In the genomic region with DNA sequence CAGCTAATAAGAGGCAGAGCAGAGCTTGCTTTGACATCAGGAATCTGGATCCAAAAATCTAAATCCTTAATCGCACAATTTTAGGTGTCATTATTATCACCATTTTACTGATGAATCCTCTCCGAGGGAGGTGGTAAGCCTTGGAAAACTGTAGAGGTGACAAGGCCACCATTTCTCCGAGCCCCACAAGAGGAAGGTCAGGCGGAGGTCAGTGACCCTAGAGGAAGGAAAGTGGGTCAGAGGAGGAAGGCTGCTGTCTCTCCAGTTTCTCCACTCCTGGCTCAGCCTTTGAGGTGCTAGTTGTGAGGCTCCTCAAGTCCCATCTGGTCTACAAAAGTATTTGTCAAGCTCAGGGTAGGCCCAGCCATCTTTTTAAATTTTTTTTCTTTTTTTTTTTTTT, we compare ENCODE assay signal across 22 cellular contexts. TPM values are rescaled to one million over a fixed set of nuclear protein-coding genes. Genes with fewer than 3 reads are reported as not detected.
DNase-seq lines count a peak whose midpoint lies in the region; ATAC-seq, FAIRE-seq and TF ChIP-seq lines count a peak whose summit lies in the region.
"Had no signal": no experiment of that assay in that cellular context is flagged by ENCODE, and none has a peak within 500 bp of the region (broad histone marks: within the 10 kb centered on the region; RNA-seq: fewer than 3 reads in every experiment).

No MANE protein-coding gene starts in this region.

- no peak for TF ChIP-seq POLR2A in K562 (conservative IDR thresholded peaks at IDR 0.05)

- peaks cover 22% of the 10 kb centered on the region for H3K36me3 Mint-ChIP-seq in nephron (ENCODE audit: low read depth)

- H3K9me3 Mint-ChIP-seq in nephron = no peaks in the 10 kb centered on the region
- H3K9me3 Mint-ChIP-seq: T-cell had no signal

- peak overlapping the region in 2 of 3 experiments; percentile 30 to 100 for H3K4me3 Mint-ChIP-seq in nephron

- no peak for TF ChIP-seq EP300 in K562 (IDR thresholded peaks at IDR 0.05; ENCODE audit: low read length)

- no peak for FAIRE-seq in K562 (lab: Jason Lieb, UNC)
- FAIRE-seq: bronchial epithelial cell, G401.6, pancreas had no signal

- H3K27me3 ChIP-seq in right atrium auricular region (no peaks in the 10 kb centered on the region), K562 (ENCODE audit: control insufficient read depth in 2 of 2, insufficient read depth in 2 of 2, low read length in 2 of 2) (no peaks in the 10 kb centered on the region)
- H3K27me3 ChIP-seq: pancreas, testis had no signal

- H3K9ac ChIP-seq in K562 (ENCODE audit: insufficient read depth in 1 of 2, low read depth in 2 of 2, low read length in 2 of 2) = peak overlapping the region in 1 of 2 experiments; percentile 1; a peak in 1 of 4 replicates

- no peaks in the 10 kb centered on the region; the same call in 1 of the 2 replicates for H4K20me1 ChIP-seq in K562 (replicated peaks; ENCODE audit: control insufficient read depth, insufficient read depth, low read length)

- H3K9me1 ChIP-seq in K562 (ENCODE audit: control insufficient read depth, insufficient read depth, low read length) = no peaks in the 10 kb centered on the region

- no peak overlapping the region for H2AFZ ChIP-seq in K562 (ENCODE audit: low read depth, low read length)

- ATAC-seq in Right ventricle myocardium inferior = no peak
- ATAC-seq in K562 = no peak
- ATAC-seq in GM19463 (IDR thresholded peaks at IDR 0.05; ENCODE audit: unreplicated experiment) = no peak
- ATAC-seq: pancreas, T-cell had no signal

- H3K4me2 ChIP-seq in K562 (ENCODE audit: insufficient read depth, low read length) = no peak overlapping the region

- 77% methylated on average over 4 of the region's 4 CpGs for WGBS in K562 (ENCODE audit: insufficient coverage, low coverage, missing lambda C conversion rate)

- DNase-seq in right atrium auricular region (ENCODE audit: low spot score) (no peak), Right ventricle myocardium inferior (ENCODE audit: missing footprints) (no peak), K562 (ENCODE audit: extremely low read depth in 1 of 4, low spot score in 3 of 4) (no peak), GM19238 (ENCODE audit: insufficient read length, low spot score) (no peak), KG1 (lab: John Stamatoyannopoulos, UW) (no peak), amygdala (lab: John Stamatoyannopoulos, UW) (no peak)
- DNase-seq: ACHN; activated CD4-positive, CD25-positive, alpha-beta regulatory T cell treated with anti-CD3 and anti-CD28 coated beads, Interleukin-2, amount 50 U/mL, for 72 hours; activated CD8-positive, alpha-beta memory T cell treated with anti-CD3 and anti-CD28 coated beads, Interleukin-2, amount 50 U/mL, for 4 hours; activated naive CD4-positive, alpha-beta T cell treated with Interleukin-2 at 50 U/mL for 16 hours; COR-L47; islet precursor cell; NCI-H1930; NCI-H510A treated with DMSO at 0.1 percent for 48 hours; pancreas; stimulated activated CD4-positive, alpha-beta T cell treated with anti-CD3 and anti-CD28 coated beads, Interleukin-15, amount 100 ng/mL, for 24 hours; T-cell; testis had no signal

- peak overlapping the region; percentile 88 to 89 for H3K27ac ChIP-seq in right atrium auricular region
- peak overlapping the region; percentile 8; the same call in 1 of the 3 replicates for H3K27ac ChIP-seq in K562 (ENCODE audit: extremely low read depth, low read depth, low read length)
- H3K27ac ChIP-seq: pancreas had no signal

- BruUV-seq in K562 (replicated peaks; lab: Mats Ljungman, UMichigan) = no TSS peak

- POLR2A ChIA-PET in K562 (lab: Yijun Ruan, JAX) = interaction anchor here (0.7 to 4.2 kb wide), 2 partner anchors 14 to 15 kb away, joined by 3 to 27 read pairs; no protein-coding TSS in a partner anchor

- H3K4me3 ChIP-seq in right atrium auricular region (no peak overlapping the region), K562 (no peak overlapping the region)
- H3K4me3 ChIP-seq: testis had no signal

- no peaks in the 10 kb centered on the region for H3K9me3 ChIP-seq in right atrium auricular region
- H3K9me3 ChIP-seq in K562 (replicated peaks; ENCODE audit: control insufficient read depth, insufficient read depth, low read depth, low read length) = no peaks in the 10 kb centered on the region
- H3K9me3 ChIP-seq: pancreas, testis had no signal

- peaks cover 55% of the 10 kb centered on the region for H3K79me2 ChIP-seq in K562 (ENCODE audit: control insufficient read depth, insufficient read depth, low read length)

- intact Hi-C loops in Right ventricle myocardium inferior (cut with DNase I) (no loop called here), K562 (cut with micrococcal nuclease) (no loop called here)

- CTCF ChIA-PET in K562 (lab: Yijun Ruan, JAX; ENCODE audit: low intra/inter-chr PET ratio) = interaction anchor here (0.5 kb wide), 1 partner anchor 92 kb away, joined by 4 read pairs; no protein-coding TSS in a partner anchor

- TF ChIP-seq CTCF in right atrium auricular region (IDR thresholded peaks at IDR 0.05) (no peak), K562 (IDR thresholded peaks at IDR 0.05 in 2 of 3, conservative IDR thresholded peaks at IDR 0.05 in 1 of 3; ENCODE audit: insufficient read depth in 2 of 3, low read depth in 1 of 3, low read length in 3 of 3) (no peak), nephron (IDR thresholded peaks at IDR 0.05; ENCODE audit: unreplicated experiment in 3 of 3) (no peak)

- H3K4me1 Mint-ChIP-seq in nephron = peaks cover 47% of the 10 kb centered on the region

- H3K36me3 ChIP-seq in right atrium auricular region (peaks cover 4% of the 10 kb centered on the region), K562 (ENCODE audit: control insufficient read depth, insufficient read depth, low read length) (peaks cover 20% of the 10 kb centered on the region; the same call in 1 of the 3 replicates)
- H3K36me3 ChIP-seq: pancreas had no signal

- H3K27ac Mint-ChIP-seq in nephron = peak overlapping the region; percentile 22 to 94 (median 59)
- H3K27ac Mint-ChIP-seq: T-cell had no signal

- peaks cover 0 to 80% of the 10 kb centered on the region in 2 donors for H3K4me1 ChIP-seq in right atrium auricular region
- peaks cover 29 to 30% of the 10 kb centered on the region in 2 experiments; a peak in 4 of 5 replicates for H3K4me1 ChIP-seq in K562 (replicated peaks in 1 of 2; ENCODE audit: control insufficient read depth in 2 of 2, insufficient read depth in 2 of 2, low read length in 2 of 2)

- no peak for TF ChIP-seq RAD21 in K562 (CRISPR knock-in tag; conservative IDR thresholded peaks at IDR 0.05 in 1 of 2, IDR thresholded peaks at IDR 0.05 in 1 of 2)

- no peaks in the 10 kb centered on the region for H3K27me3 Mint-ChIP-seq in nephron (ENCODE audit: low read depth)
- H3K27me3 Mint-ChIP-seq: T-cell had no signal

- in situ Hi-C loops in K562 (cut with MboI) = no loop called here

RNA-seq across cellular contexts. Expression of gene DVL3, which starts 3.2 kb away (rescaled TPM):
- total RNA-seq in right atrium auricular region = 10 to 100 TPM; 43.5 to 66.1 TPM
- total RNA-seq in Right ventricle myocardium inferior = 60.7 TPM
- 88.9 and 157 TPM in 2 replicates for total RNA-seq in K562 (2011; cell fraction: chromatin; rRNA removed; ENCODE audit: low replicate concordance)
- 73.2 and 83.2 TPM in 2 replicates for total RNA-seq in K562 (2011; cell fraction: nucleolus; rRNA removed)
- total RNA-seq in K562 (2011; cell fraction: nucleoplasm; rRNA removed) = 65.6 and 69.9 TPM in 2 replicates
- total RNA-seq in K562 (2014; rRNA removed) = 25.7 and 26.5 TPM in 2 replicates
- total RNA-seq in K562 (2014; rRNA removed; fragmentation: Illumina TruSeq; extraction: Trizol) = 8.7 and 9.8 TPM in 2 replicates
- 16.0 and 17.2 TPM in 2 replicates for total RNA-seq in K562 (2015; rRNA removed; fragmentation: Illumina TruSeq; extraction: Trizol)
- total RNA-seq in K562 (2021) = 54.4 and 57.9 TPM in 2 replicates
- 20.1 and 28.7 TPM in 2 replicates for polyA plus RNA-seq in K562 (2011; rRNA removed)
- 24.9 and 26.6 TPM in 2 replicates for polyA plus RNA-seq in K562 (2011; cell fraction: cytosol; rRNA removed)
- polyA plus RNA-seq in K562 (2011; cell fraction: nucleus; rRNA removed) = 70.4 and 103 TPM in 2 replicates
- polyA plus RNA-seq in K562 (2012) = 39.3 and 52.8 TPM in 2 replicates
- polyA plus RNA-seq in K562 (2014; fragmentation: Illumina TruSeq; extraction: Trizol) = 44.3 and 44.8 TPM in 2 replicates
- 1 to 10 TPM; 3.1 to 5.4 TPM for polyA plus RNA-seq in K562 (2014; fragmentation: Nextera tagmentation; extraction: Ambion mirVana)
- polyA plus RNA-seq in K562 (2014; rRNA removed) = 42.8 and 46.6 TPM in 2 replicates
- polyA minus RNA-seq in K562 (2011; rRNA and poly(A)+ RNA removed) = 14.5 and 16.5 TPM in 2 replicates
- 29.0 and 36.2 TPM in 2 replicates for polyA minus RNA-seq in K562 (2011; cell fraction: cytosol; rRNA and poly(A)+ RNA removed)
- 20.6 and 36.3 TPM in 2 replicates for polyA minus RNA-seq in K562 (2011; cell fraction: nucleus; rRNA and poly(A)+ RNA removed)

RNA-seq across cellular contexts. Expression of gene AP2M1, which starts 16.3 kb away (rescaled TPM):
- total RNA-seq in right atrium auricular region (100 to 1,000 TPM; 183 to 235 TPM), Right ventricle myocardium inferior (269 TPM), K562 (2014; rRNA removed) (282 and 320 TPM in 2 replicates), K562 (2014; rRNA removed; fragmentation: Illumina TruSeq; extraction: Trizol) (277 and 296 TPM in 2 replicates), K562 (2015; rRNA removed; fragmentation: Illumina TruSeq; extraction: Trizol) (247 and 250 TPM in 2 replicates), K562 (2021) (367 and 385 TPM in 2 replicates)
- 357 and 707 TPM in 2 replicates for total RNA-seq in K562 (2011; cell fraction: chromatin; rRNA removed; ENCODE audit: low replicate concordance)
- 352 and 411 TPM in 2 replicates for total RNA-seq in K562 (2011; cell fraction: nucleolus; rRNA removed)
- total RNA-seq in K562 (2011; cell fraction: nucleoplasm; rRNA removed) = 363 and 369 TPM in 2 replicates
- polyA plus RNA-seq in K562 (2011; rRNA removed) (505 and 704 TPM in 2 replicates), K562 (2014; fragmentation: Illumina TruSeq; extraction: Trizol) (400 and 440 TPM in 2 replicates), K562 (2014; fragmentation: Nextera tagmentation; extraction: Ambion mirVana) (100 to 1,000 TPM; 118 to 252 TPM), K562 (2014; rRNA removed) (275 and 325 TPM in 2 replicates)
- polyA plus RNA-seq in K562 (2011; cell fraction: cytosol; rRNA removed) = 307 and 406 TPM in 2 replicates
- polyA plus RNA-seq in K562 (2011; cell fraction: nucleus; rRNA removed) = 576 and 635 TPM in 2 replicates
- polyA plus RNA-seq in K562 (2012) = 764 and 803 TPM in 2 replicates
- polyA minus RNA-seq in K562 (2011; rRNA and poly(A)+ RNA removed) = 381 and 396 TPM in 2 replicates
- polyA minus RNA-seq in K562 (2011; cell fraction: cytosol; rRNA and poly(A)+ RNA removed) = 150 and 169 TPM in 2 replicates
- polyA minus RNA-seq in K562 (2011; cell fraction: nucleus; rRNA and poly(A)+ RNA removed) = 111 and 158 TPM in 2 replicates

RNA-seq across cellular contexts. Expression of gene EIF2B5, which starts 23.2 kb away (rescaled TPM):
- total RNA-seq in right atrium auricular region (10 to 100 TPM; 19.6 to 24.3 TPM), Right ventricle myocardium inferior (32.2 TPM), K562 (2014; rRNA removed) (66.4 and 91.1 TPM in 2 replicates), K562 (2014; rRNA removed; fragmentation: Illumina TruSeq; extraction: Trizol) (70.4 and 70.8 TPM in 2 replicates), K562 (2015; rRNA removed; fragmentation: Illumina TruSeq; extraction: Trizol) (71.8 and 74.0 TPM in 2 replicates), K562 (2021) (62.9 and 67.5 TPM in 2 replicates)
- total RNA-seq in K562 (2011; cell fraction: chromatin; rRNA removed; ENCODE audit: low replicate concordance) = 169 and 262 TPM in 2 replicates
- total RNA-seq in K562 (2011; cell fraction: nucleolus; rRNA removed) = 136 and 137 TPM in 2 replicates
- total RNA-seq in K562 (2011; cell fraction: nucleoplasm; rRNA removed) = 121 and 132 TPM in 2 replicates
- polyA plus RNA-seq in K562 (2011; rRNA removed) (76.8 and 87.2 TPM in 2 replicates), K562 (2014; fragmentation: Illumina TruSeq; extraction: Trizol) (70.9 and 75.5 TPM in 2 replicates), K562 (2014; fragmentation: Nextera tagmentation; extraction: Ambion mirVana) (10 to 100 TPM; 19.1 to 31.8 TPM), K562 (2014; rRNA removed) (92.4 and 95.6 TPM in 2 replicates)
- 59.9 and 66.1 TPM in 2 replicates for polyA plus RNA-seq in K562 (2011; cell fraction: cytosol; rRNA removed)
- polyA plus RNA-seq in K562 (2011; cell fraction: nucleus; rRNA removed) = 209 and 258 TPM in 2 replicates
- 55.0 and 58.2 TPM in 2 replicates for polyA plus RNA-seq in K562 (2012)
- 70.4 and 76.8 TPM in 2 replicates for polyA minus RNA-seq in K562 (2011; rRNA and poly(A)+ RNA removed)
- 21.8 and 27.8 TPM in 2 replicates for polyA minus RNA-seq in K562 (2011; cell fraction: cytosol; rRNA and poly(A)+ RNA removed)
- 59.4 and 76.5 TPM in 2 replicates for polyA minus RNA-seq in K562 (2011; cell fraction: nucleus; rRNA and poly(A)+ RNA removed)

RNA-seq across cellular contexts. Expression of gene ABCF3, which starts 27.6 kb away (rescaled TPM):
- total RNA-seq in right atrium auricular region (10 to 100 TPM; 42.8 to 47.9 TPM), Right ventricle myocardium inferior (68.2 TPM), K562 (2014; rRNA removed) (47.1 and 54.2 TPM in 2 replicates), K562 (2014; rRNA removed; fragmentation: Illumina TruSeq; extraction: Trizol) (17.6 and 20.0 TPM in 2 replicates), K562 (2015; rRNA removed; fragmentation: Illumina TruSeq; extraction: Trizol) (33.6 and 37.7 TPM in 2 replicates), K562 (2021) (61.9 and 77.9 TPM in 2 replicates)
- 203 and 374 TPM in 2 replicates for total RNA-seq in K562 (2011; cell fraction: chromatin; rRNA removed; ENCODE audit: low replicate concordance)
- total RNA-seq in K562 (2011; cell fraction: nucleolus; rRNA removed) = 204 and 235 TPM in 2 replicates
- 155 and 178 TPM in 2 replicates for total RNA-seq in K562 (2011; cell fraction: nucleoplasm; rRNA removed)
- polyA plus RNA-seq in K562 (2011; rRNA removed) (45.1 and 59.3 TPM in 2 replicates), K562 (2014; fragmentation: Illumina TruSeq; extraction: Trizol) (51.0 and 57.1 TPM in 2 replicates), K562 (2014; fragmentation: Nextera tagmentation; extraction: Ambion mirVana) (10 to 100 TPM in 1 of 2 experiments, 1 to 10 TPM in 1; 6.7 to 23.7 TPM), K562 (2014; rRNA removed) (65.0 and 68.5 TPM in 2 replicates)
- polyA plus RNA-seq in K562 (2011; cell fraction: cytosol; rRNA removed) = 54.7 and 103 TPM in 2 replicates
- 298 and 363 TPM in 2 replicates for polyA plus RNA-seq in K562 (2011; cell fraction: nucleus; rRNA removed)
- polyA plus RNA-seq in K562 (2012) = 47.0 and 54.1 TPM in 2 replicates
- 45.4 and 50.7 TPM in 2 replicates for polyA minus RNA-seq in K562 (2011; rRNA and poly(A)+ RNA removed)
- 31.0 and 41.5 TPM in 2 replicates for polyA minus RNA-seq in K562 (2011; cell fraction: cytosol; rRNA and poly(A)+ RNA removed)
- 96.3 and 137 TPM in 2 replicates for polyA minus RNA-seq in K562 (2011; cell fraction: nucleus; rRNA and poly(A)+ RNA removed)
